Comparison of ENCODE assay signal across 13 cellular contexts in the genomic region with DNA sequence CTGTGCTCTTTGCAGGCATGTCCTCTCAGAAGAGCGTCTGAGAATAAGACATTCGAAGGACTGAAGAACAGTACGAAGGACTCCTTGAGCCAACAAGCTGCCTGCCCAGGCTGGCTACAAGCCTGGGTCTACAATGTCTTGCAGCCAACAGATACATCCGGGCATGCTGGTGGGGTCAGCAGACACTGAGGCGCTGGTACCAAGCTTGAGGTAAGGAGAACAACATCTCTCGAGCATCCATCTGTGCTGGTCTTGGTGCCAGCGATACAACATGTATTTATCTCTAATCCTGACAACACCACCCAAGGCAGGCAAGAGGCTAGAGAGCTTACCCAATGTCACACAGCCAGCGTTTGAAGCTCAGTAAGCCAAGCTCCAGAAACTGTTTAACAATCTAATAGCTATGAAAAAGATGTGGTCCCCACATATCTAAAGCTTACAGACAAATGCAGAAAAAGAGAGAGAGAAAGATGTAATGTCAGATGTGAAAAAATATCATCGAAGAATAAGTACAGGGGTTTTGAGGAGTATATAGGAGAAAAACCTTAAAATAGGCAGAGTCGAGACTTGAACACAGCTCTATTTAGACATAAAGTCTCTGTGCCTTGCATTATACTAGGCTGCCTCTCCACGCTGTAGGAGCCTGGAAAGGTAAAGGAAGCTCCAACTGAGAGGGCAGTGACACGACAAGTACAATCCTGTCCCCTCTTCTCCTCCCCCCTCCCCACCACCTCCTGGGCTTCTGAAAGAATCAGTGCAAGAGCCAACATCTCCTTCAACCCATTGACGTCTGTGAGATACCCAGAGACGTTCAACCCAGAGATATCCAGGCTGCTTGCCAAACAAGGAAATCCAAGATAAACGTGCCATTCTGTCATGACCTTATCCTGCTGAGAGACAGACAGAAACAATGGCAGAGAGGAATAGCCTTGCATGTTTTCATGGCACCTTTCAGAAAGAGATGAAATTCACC. TPM values are rescaled to one million over a fixed set of nuclear protein-coding genes. Genes with fewer than 3 reads are reported as not detected.
DNase-seq lines count a peak whose midpoint lies in the region; ATAC-seq, FAIRE-seq and TF ChIP-seq lines count a peak whose summit lies in the region.
"Had no signal": no experiment of that assay in that cellular context is flagged by ENCODE, and none has a peak within 500 bp of the region (broad histone marks: within the 10 kb centered on the region; RNA-seq: fewer than 3 reads in every experiment).

No MANE protein-coding gene starts in this region.

- DNase-seq in ascending aorta (ENCODE audit: low spot score in 2 of 2) (peak; percentile 25 to 82), Right ventricle myocardium superior (peak; percentile 61), pons (ENCODE audit: low spot score) (peak; percentile 39), urothelium cell line (ENCODE audit: low spot score) (no peak), Peyer's patch (no peak)
- DNase-seq: activated CD4-positive, alpha-beta T cell treated with anti-CD3 and anti-CD28 coated beads for 1 hour; CD8-positive, alpha-beta memory T cell; effector memory CD4-positive, alpha-beta T cell; NCI-H2081; SHP77 treated with DMSO at 0.1 percent for 48 hours had no signal

- H3K9me3 ChIP-seq in HEK293 (ENCODE audit: control insufficient read depth, insufficient read depth, low read depth, low read length) (no peaks in the 10 kb centered on the region), ascending aorta (no peaks in the 10 kb centered on the region), Peyer's patch (no peaks in the 10 kb centered on the region)

- H3K9me3 Mint-ChIP-seq in stimulated activated memory B cell treated with anti-CD40 and anti-IgM and Interleukin-4, amounts not matched to agents 10 μg/mL and 1 μg/mL and 100 μg/mL, for 72 hours, result no peaks in the 10 kb centered on the region

- no peak for TF ChIP-seq POLR2A in Peyer's patch (IDR thresholded peaks at IDR 0.05)

- peaks cover 21% of the 10 kb centered on the region for H3K4me1 ChIP-seq in HEK293 (ENCODE audit: control insufficient read depth, insufficient read depth, low read length)
- peaks cover 17 to 75% of the 10 kb centered on the region in 2 donors for H3K4me1 ChIP-seq in ascending aorta
- H3K4me1 ChIP-seq in Peyer's patch, result peaks cover 0 to 17% (median 0%) of the 10 kb centered on the region in 4 donors

- H3K4me3 ChIP-seq in HEK293 (ENCODE audit: low read depth, low read length) (no peak overlapping the region), ascending aorta (peak overlapping the region in 1 of 2 donors; percentile 4), Peyer's patch (no peak overlapping the region)

- ATAC-seq in Right ventricle myocardium superior (ENCODE audit: poor library complexity) (peak; percentile 91), HG03025 (IDR thresholded peaks at IDR 0.05; ENCODE audit: low FRiP score, unreplicated experiment) (no peak)
- no peak for ATAC-seq in stimulated activated memory B cell treated with anti-CD40 and anti-IgM and Interleukin-4, amounts not matched to agents 10 μg/mL and 1 μg/mL and 100 μg/mL, for 72 hours

- CTCF ChIA-PET in HEK293 (lab: Yijun Ruan, JAX), result interaction anchor here (0.5 kb wide), 1 partner anchor 129 kb away, joined by 3 read pairs; no protein-coding TSS in a partner anchor

- intact Hi-C loops in ascending aorta (cut with DNase I), result loop anchor here (2.0 kb wide), 1 partner anchor 14 kb away; no protein-coding TSS in a partner anchor
- intact Hi-C loops in Right ventricle myocardium superior (cut with DNase I), result loop anchor here (5.0 kb wide), 1 partner anchor 39 kb away; a partner anchor contains a TSS

- no peaks in the 10 kb centered on the region for H3K27me3 ChIP-seq in ascending aorta
- no peaks in the 10 kb centered on the region for H3K27me3 ChIP-seq in Peyer's patch

- peaks cover 4% of the 10 kb centered on the region for H3K4me1 Mint-ChIP-seq in stimulated activated memory B cell treated with anti-CD40 and anti-IgM and Interleukin-4, amounts not matched to agents 10 μg/mL and 1 μg/mL and 100 μg/mL, for 72 hours

- H3K27ac ChIP-seq in HEK293 (ENCODE audit: extremely low read depth, low read depth, low read length) (no peak overlapping the region), ascending aorta (peak overlapping the region; percentile 85 to 86), Peyer's patch (peak overlapping the region in 1 of 4 donors; percentile 13)

- H3K36me3 Mint-ChIP-seq in stimulated activated memory B cell treated with anti-CD40 and anti-IgM and Interleukin-4, amounts not matched to agents 10 μg/mL and 1 μg/mL and 100 μg/mL, for 72 hours, result no peaks in the 10 kb centered on the region
- H3K36me3 Mint-ChIP-seq: CD8-positive, alpha-beta memory T cell had no signal

- no peak for FAIRE-seq in urothelium cell line (lab: Jason Lieb, UNC)

- H3K27me3 Mint-ChIP-seq in stimulated activated memory B cell treated with anti-CD40 and anti-IgM and Interleukin-4, amounts not matched to agents 10 μg/mL and 1 μg/mL and 100 μg/mL, for 72 hours, result peaks cover 9% of the 10 kb centered on the region

- POLR2A ChIA-PET in HEK293 (lab: Yijun Ruan, JAX), result interaction anchor here (1.0 kb wide), 1 partner anchor 39 kb away, joined by 4 read pairs; a partner anchor contains a TSS

- no peak overlapping the region for H3K4me3 Mint-ChIP-seq in stimulated activated memory B cell treated with anti-CD40 and anti-IgM and Interleukin-4, amounts not matched to agents 10 μg/mL and 1 μg/mL and 100 μg/mL, for 72 hours
- H3K4me3 Mint-ChIP-seq: CD8-positive, alpha-beta memory T cell had no signal

- TF ChIP-seq CTCF in HEK293 (tag by site-specific recombination; IDR thresholded peaks at IDR 0.05) (no peak), ascending aorta (IDR thresholded peaks at IDR 0.05) (no peak), Peyer's patch (IDR thresholded peaks at IDR 0.05) (no peak)

- H3K27ac Mint-ChIP-seq in stimulated activated memory B cell treated with anti-CD40 and anti-IgM and Interleukin-4, amounts not matched to agents 10 μg/mL and 1 μg/mL and 100 μg/mL, for 72 hours, result no peak overlapping the region
- H3K27ac Mint-ChIP-seq: CD8-positive, alpha-beta memory T cell had no signal

- no peaks in the 10 kb centered on the region for H3K36me3 ChIP-seq in HEK293 (ENCODE audit: control insufficient read depth in 2 of 2, insufficient read depth in 1 of 2, low read length in 2 of 2)
- H3K36me3 ChIP-seq in ascending aorta, result no peaks in the 10 kb centered on the region
- no peaks in the 10 kb centered on the region for H3K36me3 ChIP-seq in Peyer's patch

TF ChIP-seq in HEK293, 187 proteins besides CTCF, POLR2A, EP300 and RAD21 (continues in another document):
- no peak for TF ChIP-seq ZFP41 (tag by site-specific recombination; IDR thresholded peaks at IDR 0.05; ENCODE audit: borderline replicate concordance)
- TF ChIP-seq KLF16 (tag by site-specific recombination; IDR thresholded peaks at IDR 0.05), result no peak
- TF ChIP-seq ZNF514 (tag by site-specific recombination; IDR thresholded peaks at IDR 0.05), result no peak
- 0 out of 2 replicates have a peak, but pooled peaks have one; percentile 12 for TF ChIP-seq ZNF600 (tag by site-specific recombination; IDR thresholded peaks at IDR 0.05)
- no peak for TF ChIP-seq YY2 (tag by site-specific recombination; IDR thresholded peaks at IDR 0.05)
- no peak for TF ChIP-seq ZNF335 (tag by site-specific recombination; conservative IDR thresholded peaks at IDR 0.05)
- no peak for TF ChIP-seq ZNF214 (tag by site-specific recombination; IDR thresholded peaks at IDR 0.05; ENCODE audit: borderline replicate concordance)
- TF ChIP-seq, protein P1, sequence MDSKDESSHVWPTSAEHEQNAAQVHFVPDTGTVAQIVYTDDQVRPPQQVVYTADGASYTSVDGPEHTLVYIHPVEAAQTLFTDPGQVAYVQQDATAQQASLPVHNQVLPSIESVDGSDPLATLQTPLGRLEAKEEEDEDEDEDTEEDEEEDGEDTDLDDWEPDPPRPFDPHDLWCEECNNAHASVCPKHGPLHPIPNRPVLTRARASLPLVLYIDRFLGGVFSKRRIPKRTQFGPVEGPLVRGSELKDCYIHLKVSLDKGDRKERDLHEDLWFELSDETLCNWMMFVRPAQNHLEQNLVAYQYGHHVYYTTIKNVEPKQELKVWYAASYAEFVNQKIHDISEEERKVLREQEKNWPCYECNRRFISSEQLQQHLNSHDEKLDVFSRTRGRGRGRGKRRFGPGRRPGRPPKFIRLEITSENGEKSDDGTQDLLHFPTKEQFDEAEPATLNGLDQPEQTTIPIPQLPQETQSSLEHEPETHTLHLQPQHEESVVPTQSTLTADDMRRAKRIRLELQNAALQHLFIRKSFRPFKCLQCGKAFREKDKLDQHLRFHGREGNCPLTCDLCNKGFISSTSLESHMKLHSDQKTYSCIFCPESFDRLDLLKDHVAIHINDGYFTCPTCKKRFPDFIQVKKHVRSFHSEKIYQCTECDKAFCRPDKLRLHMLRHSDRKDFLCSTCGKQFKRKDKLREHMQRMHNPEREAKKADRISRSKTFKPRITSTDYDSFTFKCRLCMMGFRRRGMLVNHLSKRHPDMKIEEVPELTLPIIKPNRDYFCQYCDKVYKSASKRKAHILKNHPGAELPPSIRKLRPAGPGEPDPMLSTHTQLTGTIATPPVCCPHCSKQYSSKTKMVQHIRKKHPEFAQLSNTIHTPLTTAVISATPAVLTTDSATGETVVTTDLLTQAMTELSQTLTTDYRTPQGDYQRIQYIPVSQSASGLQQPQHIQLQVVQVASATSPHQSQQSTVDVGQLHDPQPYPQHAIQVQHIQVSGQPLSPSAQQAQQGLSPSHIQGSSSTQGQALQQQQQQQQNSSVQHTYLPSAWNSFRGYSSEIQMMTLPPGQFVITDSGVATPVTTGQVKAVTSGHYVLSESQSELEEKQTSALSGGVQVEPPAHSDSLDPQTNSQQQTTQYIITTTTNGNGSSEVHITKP (tag by site-specific recombination; IDR thresholded peaks at IDR 0.05), result peak; percentile 35
- TF ChIP-seq, protein P2, sequence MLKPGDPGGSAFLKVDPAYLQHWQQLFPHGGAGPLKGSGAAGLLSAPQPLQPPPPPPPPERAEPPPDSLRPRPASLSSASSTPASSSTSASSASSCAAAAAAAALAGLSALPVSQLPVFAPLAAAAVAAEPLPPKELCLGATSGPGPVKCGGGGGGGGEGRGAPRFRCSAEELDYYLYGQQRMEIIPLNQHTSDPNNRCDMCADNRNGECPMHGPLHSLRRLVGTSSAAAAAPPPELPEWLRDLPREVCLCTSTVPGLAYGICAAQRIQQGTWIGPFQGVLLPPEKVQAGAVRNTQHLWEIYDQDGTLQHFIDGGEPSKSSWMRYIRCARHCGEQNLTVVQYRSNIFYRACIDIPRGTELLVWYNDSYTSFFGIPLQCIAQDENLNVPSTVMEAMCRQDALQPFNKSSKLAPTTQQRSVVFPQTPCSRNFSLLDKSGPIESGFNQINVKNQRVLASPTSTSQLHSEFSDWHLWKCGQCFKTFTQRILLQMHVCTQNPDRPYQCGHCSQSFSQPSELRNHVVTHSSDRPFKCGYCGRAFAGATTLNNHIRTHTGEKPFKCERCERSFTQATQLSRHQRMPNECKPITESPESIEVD (tag by site-specific recombination; IDR thresholded peaks at IDR 0.05), result peak; percentile 28; the same call in 1 of the 2 replicates
- TF ChIP-seq ZIC2 (tag by site-specific recombination; IDR thresholded peaks at IDR 0.05), result peak; percentile 47
- TF ChIP-seq ZNF354C (tag by site-specific recombination; IDR thresholded peaks at IDR 0.05; ENCODE audit: borderline replicate concordance, low read depth), result no peak

RNA-seq across cellular contexts. Expression of a gene that starts 39.4 kb away (rescaled TPM):
- total RNA-seq in ascending aorta (282 TPM), Right ventricle myocardium superior (37.9 TPM), Peyer's patch (10 to 100 TPM; 13.8 to 62.7 (median 18.5) TPM)

Comparison
In these comparisons a context has a peak if more than half of its experiments do, and no peak if none do; other contexts are left out.
1. DNase-seq: peak in ascending aorta (2 of 2), Right ventricle myocardium superior (single experiment) and pons (single experiment); none in urothelium cell line (single experiment) and Peyer's patch (0 of 3).